Comparison of ENCODE assay signal across 9 cellular contexts in genomic region chr14:38079268-38079667, GRCh38.
DNase-seq lines count a peak whose midpoint lies in the region; ATAC-seq and TF ChIP-seq lines count a peak whose summit lies in the region.
"Had no signal": no experiment of that assay in that cellular context is flagged by ENCODE, and none has a peak within 500 bp of the region (broad histone marks: within the 10 kb centered on the region; RNA-seq: fewer than 3 reads in every experiment).

No MANE protein-coding gene starts in this region.

- H3K4me1 Mint-ChIP-seq in activated T-helper 1 cell treated with anti-CD3 and anti-CD28 coated beads, Interleukin-12 subunit alpha, Interleukin-12 subunit beta, Interleukin-2, Interleukin-4 antibody, amounts not matched to agents 30 ng/mL and 10 ng/mL and 1 ng/mL, durations not matched to agents 14 hours and 24 hours and 36 hours (ENCODE audit: low read depth) = peaks cover 31% of the 10 kb centered on the region
- peaks cover 36 to 38% of the 10 kb centered on the region in 2 donors for H3K4me1 Mint-ChIP-seq in natural killer cell treated with Interleukin-12 subunit alpha and Interleukin-12 subunit beta and Interleukin-15 and Interleukin-18, amount 100 ng/mL, for 72 hours (ENCODE audit: low read depth in 2 of 2)
- H3K4me1 Mint-ChIP-seq in chondrocyte (ENCODE audit: low read depth) = no peaks in the 10 kb centered on the region

- H3K9me3 Mint-ChIP-seq in activated T-helper 1 cell treated with anti-CD3 and anti-CD28 coated beads, Interleukin-12 subunit alpha, Interleukin-12 subunit beta, Interleukin-2, Interleukin-4 antibody, amounts not matched to agents 30 ng/mL and 10 ng/mL and 1 ng/mL, durations not matched to agents 14 hours and 24 hours and 36 hours = peaks cover 7% of the 10 kb centered on the region
- peaks cover 5% of the 10 kb centered on the region for H3K9me3 Mint-ChIP-seq in natural killer cell treated with Interleukin-12 subunit alpha and Interleukin-12 subunit beta and Interleukin-15 and Interleukin-18, amount 100 ng/mL, for 72 hours
- H3K9me3 Mint-ChIP-seq in chondrocyte (ENCODE audit: low read depth) = peaks cover 8% of the 10 kb centered on the region

- ATAC-seq in GM18861 (IDR thresholded peaks at IDR 0.05; ENCODE audit: unreplicated experiment) (peak; percentile 68), HG02759 (IDR thresholded peaks at IDR 0.05; ENCODE audit: unreplicated experiment) (peak; percentile 83), GM21737 (IDR thresholded peaks at IDR 0.05; ENCODE audit: unreplicated experiment) (no peak)
- peak; percentile 59 to 71 for ATAC-seq in natural killer cell treated with Interleukin-12 subunit alpha and Interleukin-12 subunit beta and Interleukin-15 and Interleukin-18, amount 100 ng/mL, for 72 hours

- no peak for DNase-seq in activated T-helper 1 cell treated with anti-CD3 and anti-CD28 coated beads, Interleukin-12 subunit alpha, Interleukin-12 subunit beta, Interleukin-2, Interleukin-4 antibody, amounts not matched to agents 30 ng/mL and 10 ng/mL and 1 ng/mL, durations not matched to agents 14 hours and 24 hours and 36 hours (ENCODE audit: low spot score)
- DNase-seq in natural killer cell treated with Interleukin-12 subunit alpha and Interleukin-12 subunit beta and Interleukin-15 and Interleukin-18, amount 100 ng/mL, for 72 hours (ENCODE audit: low spot score) = no peak
- DNase-seq in NAMALWA (ENCODE audit: low spot score) (no peak), chondrocyte (ENCODE audit: low spot score) (no peak), SW480 (ENCODE audit: low spot score) (no peak)
- DNase-seq: NCI-H146 had no signal

- no peak for TF ChIP-seq CTCF in chondrocyte (IDR thresholded peaks at IDR 0.05)

- no peaks in the 10 kb centered on the region for H3K36me3 Mint-ChIP-seq in activated T-helper 1 cell treated with anti-CD3 and anti-CD28 coated beads, Interleukin-12 subunit alpha, Interleukin-12 subunit beta, Interleukin-2, Interleukin-4 antibody, amounts not matched to agents 30 ng/mL and 10 ng/mL and 1 ng/mL, durations not matched to agents 14 hours and 24 hours and 36 hours (ENCODE audit: low read depth)
- peaks cover 4% of the 10 kb centered on the region for H3K36me3 Mint-ChIP-seq in natural killer cell treated with Interleukin-12 subunit alpha and Interleukin-12 subunit beta and Interleukin-15 and Interleukin-18, amount 100 ng/mL, for 72 hours
- no peaks in the 10 kb centered on the region for H3K36me3 Mint-ChIP-seq in chondrocyte (ENCODE audit: low read depth)

- H3K4me3 Mint-ChIP-seq in activated T-helper 1 cell treated with anti-CD3 and anti-CD28 coated beads, Interleukin-12 subunit alpha, Interleukin-12 subunit beta, Interleukin-2, Interleukin-4 antibody, amounts not matched to agents 30 ng/mL and 10 ng/mL and 1 ng/mL, durations not matched to agents 14 hours and 24 hours and 36 hours = peak overlapping the region; percentile 6
- peak overlapping the region; percentile 63 for H3K4me3 Mint-ChIP-seq in natural killer cell treated with Interleukin-12 subunit alpha and Interleukin-12 subunit beta and Interleukin-15 and Interleukin-18, amount 100 ng/mL, for 72 hours
- H3K4me3 Mint-ChIP-seq in chondrocyte (ENCODE audit: unreplicated experiment) = no peak overlapping the region

- H3K27ac Mint-ChIP-seq in activated T-helper 1 cell treated with anti-CD3 and anti-CD28 coated beads, Interleukin-12 subunit alpha, Interleukin-12 subunit beta, Interleukin-2, Interleukin-4 antibody, amounts not matched to agents 30 ng/mL and 10 ng/mL and 1 ng/mL, durations not matched to agents 14 hours and 24 hours and 36 hours = peak overlapping the region; percentile 36
- H3K27ac Mint-ChIP-seq in natural killer cell treated with Interleukin-12 subunit alpha and Interleukin-12 subunit beta and Interleukin-15 and Interleukin-18, amount 100 ng/mL, for 72 hours = peak overlapping the region; percentile 87 to 95
- H3K27ac Mint-ChIP-seq in chondrocyte (ENCODE audit: unreplicated experiment) = no peak overlapping the region

- H3K27me3 Mint-ChIP-seq in activated T-helper 1 cell treated with anti-CD3 and anti-CD28 coated beads, Interleukin-12 subunit alpha, Interleukin-12 subunit beta, Interleukin-2, Interleukin-4 antibody, amounts not matched to agents 30 ng/mL and 10 ng/mL and 1 ng/mL, durations not matched to agents 14 hours and 24 hours and 36 hours (ENCODE audit: insufficient read depth) = no peaks in the 10 kb centered on the region
- no peaks in the 10 kb centered on the region for H3K27me3 Mint-ChIP-seq in natural killer cell treated with Interleukin-12 subunit alpha and Interleukin-12 subunit beta and Interleukin-15 and Interleukin-18, amount 100 ng/mL, for 72 hours
- H3K27me3 Mint-ChIP-seq in chondrocyte (ENCODE audit: low read depth) = no peaks in the 10 kb centered on the region

- intact Hi-C loops in activated T-helper 1 cell treated with anti-CD3 and anti-CD28 coated beads, Interleukin-12 subunit alpha, Interleukin-12 subunit beta, Interleukin-2, Interleukin-4 antibody, amounts not matched to agents 30 ng/mL and 10 ng/mL and 1 ng/mL, durations not matched to agents 14 hours and 24 hours and 36 hours (cut with micrococcal nuclease) = no loop called here
